In the genomic region with DNA sequence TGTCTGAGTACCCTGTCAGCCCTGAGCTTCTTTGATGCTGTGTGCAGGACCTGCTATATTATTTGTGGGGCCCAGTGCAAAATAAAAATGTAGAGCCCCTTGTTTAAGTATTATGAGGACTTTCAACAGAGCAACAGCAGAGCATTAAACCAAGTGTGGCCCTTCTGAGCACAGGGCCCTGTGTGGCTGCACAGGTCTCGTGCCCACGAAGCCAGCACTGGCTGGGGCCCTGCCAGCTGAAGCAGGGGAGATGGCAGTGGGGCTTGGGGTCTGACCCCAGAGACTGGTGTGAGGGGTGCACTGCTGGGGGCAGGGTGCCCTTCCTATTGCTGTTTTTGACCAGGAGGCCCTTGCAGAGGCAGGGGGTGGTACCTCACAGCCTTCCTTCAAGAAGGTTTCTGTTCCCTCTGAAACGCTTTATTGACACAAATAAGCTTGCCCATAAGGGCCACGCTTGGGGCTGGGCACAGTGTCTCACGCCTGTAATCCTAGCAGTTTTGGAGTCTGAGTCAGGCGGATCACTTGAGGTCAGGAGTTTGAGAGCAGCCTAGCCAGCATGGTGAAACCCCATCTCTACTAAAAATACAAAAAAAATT, we compare ENCODE assay signal across 10 cellular contexts. TPM values are rescaled to one million over a fixed set of nuclear protein-coding genes. Genes with fewer than 3 reads are reported as not detected.
A peak's percentile ranks its signal among the peaks of the same experiment; 100 is the strongest.
DNase-seq lines count a peak whose midpoint lies in the region; ATAC-seq and TF ChIP-seq lines count a peak whose summit lies in the region.
"Had no signal": no experiment of that assay in that cellular context is flagged by ENCODE, and none has a peak within 500 bp of the region (broad histone marks: within the 10 kb centered on the region; RNA-seq: fewer than 3 reads in every experiment).

No MANE protein-coding gene starts in this region.

- TF ChIP-seq CTCF in lower leg skin (IDR thresholded peaks at IDR 0.05) = no peak

- 40 to 44% methylated on average over 6 of the region's 6 CpGs for WGBS in lower leg skin, 2 donors

- no peak for ATAC-seq in GM18907 (IDR thresholded peaks at IDR 0.05; ENCODE audit: unreplicated experiment)
- no peak for ATAC-seq in GM21360 (IDR thresholded peaks at IDR 0.05; ENCODE audit: unreplicated experiment)
- ATAC-seq: body of pancreas had no signal

- TF ChIP-seq POLR2A in GM15510 (IDR thresholded peaks at IDR 0.05; ENCODE audit: borderline replicate concordance, extremely low read depth, insufficient read length) (peak; percentile 23), lower leg skin (IDR thresholded peaks at IDR 0.05) (no peak)

- intact Hi-C loops in lower leg skin (cut with DNase I; ENCODE audit: low total_unique reads) = loop anchor here (10.0 kb wide), 1 partner anchor 54 kb away; no protein-coding TSS in a partner anchor

- H3K27ac ChIP-seq in cingulate gyrus (ENCODE audit: low read depth, low read length) = peak overlapping the region; percentile 29
- H3K27ac ChIP-seq: body of pancreas had no signal

- no peak overlapping the region for H3K4me3 ChIP-seq in lower leg skin (ENCODE audit: low read depth, poor library complexity, severe bottlenecking)
- H3K4me3 ChIP-seq: body of pancreas had no signal

- DNase-seq in MV-4-11 (lab: John Stamatoyannopoulos, UW) (peak; percentile 97), renal cortical epithelial cell (ENCODE audit: low read depth) (peak; percentile 89), amygdala (lab: John Stamatoyannopoulos, UW) (no peak), lower leg skin (ENCODE audit: low spot score in 2 of 2) (no peak)
- DNase-seq: activated CD4-positive, alpha-beta memory T cell treated with anti-CD3 and anti-CD28 coated beads, Interleukin-2, amount 10 ng/mL, durations not matched to agents 7 days and 5 days had no signal

RNA-seq across cellular contexts. Expression of a gene that starts 2.2 kb away (rescaled TPM):
- 0.69 and 7.4 TPM in 2 replicates for total RNA-seq in renal cortical epithelial cell
- total RNA-seq in lower leg skin = 10 to 100 TPM; 30.5 to 45.4 (median 41.4) TPM

RNA-seq across cellular contexts. Expression of a gene that starts 36.7 kb away (rescaled TPM):
- total RNA-seq in renal cortical epithelial cell (420 and 617 TPM in 2 replicates), lower leg skin (100 to 1,000 TPM; 530 to 611 (median 555) TPM)

RNA-seq across cellular contexts. Expression of a gene that starts 42.7 kb away (rescaled TPM):
- total RNA-seq in renal cortical epithelial cell (5.9 and 17.4 TPM in 2 replicates), lower leg skin (10 to 100 TPM; 11.3 to 15.3 (median 13.3) TPM)

Comparison
In these comparisons a context has a peak if more than half of its experiments do, and no peak if none do; other contexts are left out.
1. DNase-seq: peak in MV-4-11 (single experiment) and renal cortical epithelial cell (single experiment); none in amygdala (0 of 56) and lower leg skin (0 of 2).